ENCODE assay signal across 10 cellular contexts in the genomic region with DNA sequence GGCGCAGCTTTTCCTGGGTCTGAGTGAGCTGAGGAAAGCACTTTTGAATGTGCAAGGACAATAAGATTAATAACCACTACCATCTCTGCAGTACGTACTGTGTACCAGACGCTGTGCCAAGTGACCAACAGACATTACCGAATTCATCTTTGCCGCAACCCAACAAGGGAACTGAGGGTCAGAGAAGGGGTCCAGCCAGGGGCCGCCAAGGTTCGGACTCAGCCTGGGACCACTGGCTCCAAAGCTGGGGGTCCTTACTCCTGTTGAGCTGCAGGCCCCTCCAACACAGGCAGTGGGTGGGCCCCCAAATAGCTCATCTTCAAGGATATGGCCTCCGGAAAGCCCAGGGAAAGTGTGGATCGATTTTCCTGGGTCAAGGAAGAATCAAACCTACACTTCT.
"Had no signal": no experiment of that assay in that cellular context is flagged by ENCODE, and none has a peak within 500 bp of the region (broad histone marks: within the 10 kb centered on the region; RNA-seq: fewer than 3 reads in every experiment).

No MANE protein-coding gene starts in this region.

- H3K27ac Mint-ChIP-seq: activated CD4-positive, alpha-beta memory T cell treated with anti-CD3 and anti-CD28 coated beads, Interleukin-2, amount 10 ng/mL, durations not matched to agents 7 days and 5 days; stimulated activated effector memory CD8-positive, alpha-beta T cell treated with anti-CD3 and anti-CD28 coated beads, Interleukin-12 subunit alpha, Interleukin-12 subunit beta, amount 100 ng/mL, for 72 hours had no signal

- H3K4me3 Mint-ChIP-seq: activated CD4-positive, alpha-beta memory T cell treated with anti-CD3 and anti-CD28 coated beads, Interleukin-2, amount 10 ng/mL, durations not matched to agents 7 days and 5 days; stimulated activated effector memory CD8-positive, alpha-beta T cell treated with anti-CD3 and anti-CD28 coated beads, Interleukin-12 subunit alpha, Interleukin-12 subunit beta, amount 100 ng/mL, for 72 hours had no signal

- H3K27ac ChIP-seq: parathyroid adenoma had no signal

- H3K9me3 Mint-ChIP-seq: activated CD4-positive, alpha-beta memory T cell treated with anti-CD3 and anti-CD28 coated beads, Interleukin-2, amount 10 ng/mL, durations not matched to agents 7 days and 5 days; stimulated activated effector memory CD8-positive, alpha-beta T cell treated with anti-CD3 and anti-CD28 coated beads, Interleukin-12 subunit alpha, Interleukin-12 subunit beta, amount 100 ng/mL, for 72 hours had no signal

- H3K4me1 ChIP-seq: parathyroid adenoma had no signal

- DNase-seq: activated CD4-positive, alpha-beta memory T cell treated with anti-CD3 and anti-CD28 coated beads, Interleukin-2, amount 10 ng/mL, durations not matched to agents 7 days and 5 days; activated naive CD4-positive, alpha-beta T cell treated with Interleukin-2 at 50 U/mL for 16 hours; dermis blood vessel endothelial cell; glutamatergic neuron; left colon; small intestine; T-helper 9 cell had no signal

- H3K36me3 Mint-ChIP-seq: stimulated activated effector memory CD8-positive, alpha-beta T cell treated with anti-CD3 and anti-CD28 coated beads, Interleukin-12 subunit alpha, Interleukin-12 subunit beta, amount 100 ng/mL, for 72 hours had no signal

- ATAC-seq: esophagus mucosa; left colon; stimulated activated effector memory CD8-positive, alpha-beta T cell treated with anti-CD3 and anti-CD28 coated beads, Interleukin-12 subunit alpha, Interleukin-12 subunit beta, amount 100 ng/mL, for 72 hours had no signal
